35 cellular contexts compared by ENCODE assay signal in genomic region chr2:208935531-208935930, GRCh38.
"Had no signal": no experiment of that assay in that cellular context is flagged by ENCODE, and none has a peak within 500 bp of the region (broad histone marks: within the 10 kb centered on the region; RNA-seq: fewer than 3 reads in every experiment).

No MANE protein-coding gene starts in this region.

- H3K4me3 ChIP-seq: MG63 had no signal

- DNase-seq: Karpas-422, Kasumi-1, KG1, MG63, MV-4-11, NCI-H1048, NCI-H1092, NCI-H1092 treated with DMSO at 0.1 percent for 48 hours, NCI-H1105, NCI-H1105 treated with DMSO at 0.1 percent for 48 hours, NCI-H1417, NCI-H1417 treated with DMSO at 0.1 percent for 48 hours, NCI-H1436, NCI-H1436 treated with DMSO at 0.1 percent for 48 hours, NCI-H146, NCI-H1694, NCI-H1694 treated with DMSO at 0.1 percent for 48 hours, NCI-H187, NCI-H187 treated with DMSO at 0.1 percent for 48 hours, NCI-H1930, NCI-H2029, NCI-H2029 treated with DMSO at 0.1 percent for 48 hours, NCI-H2081, NCI-H2081 treated with DMSO at 0.1 percent for 48 hours, NCI-H2107, NCI-H2171, NCI-H2171 treated with DMSO at 0.1 percent for 48 hours, NCI-H2227 treated with DMSO at 0.1 percent for 48 hours, NCI-H226, NCI-H345, NCI-H446, NCI-H446 treated with DMSO at 0.1 percent for 48 hours, NCI-H510A, NCI-H510A treated with DMSO at 0.1 percent for 48 hours, NCI-H524 had no signal

- H3K27me3 ChIP-seq: MG63 had no signal

- H3K36me3 ChIP-seq: MG63 had no signal

- H3K9me3 ChIP-seq: MG63 had no signal
